ENCODE assay signal across 1 cellular context in genomic region chr19:7214329-7215089, GRCh38.
A peak's percentile ranks its signal among the peaks of the same experiment; 100 is the strongest.
TF ChIP-seq lines count a peak whose summit lies in the region.

No MANE protein-coding gene starts in this region.

TF ChIP-seq in HepG2, 621 proteins besides CTCF, POLR2A, EP300 and RAD21 (continued from another document and continues in another):
- no peak for TF ChIP-seq ZBTB4 (CRISPR knock-in tag; IDR thresholded peaks at IDR 0.05; ENCODE audit: borderline replicate concordance)
- peak; percentile 51; the same call in 1 of the 2 replicates for TF ChIP-seq MYPOP (CRISPR knock-in tag; IDR thresholded peaks at IDR 0.05)
- TF ChIP-seq ZNF687 (CRISPR knock-in tag; IDR thresholded peaks at IDR 0.05) = no peak
- peak; percentile 63 for TF ChIP-seq HOMEZ (CRISPR knock-in tag; IDR thresholded peaks at IDR 0.05; ENCODE audit: low read depth)
- no peak for TF ChIP-seq ZNF616 (CRISPR knock-in tag; IDR thresholded peaks at IDR 0.05; ENCODE audit: low read depth)
- no peak for TF ChIP-seq MTA1 (CRISPR knock-in tag; IDR thresholded peaks at IDR 0.05; ENCODE audit: borderline replicate concordance)
- TF ChIP-seq FOXP1 (IDR thresholded peaks at IDR 0.05) = no peak
- TF ChIP-seq FOXP1 (CRISPR knock-in tag; IDR thresholded peaks at IDR 0.05) = peak; percentile 71
- 0 out of 2 replicates have a peak, but pooled peaks have one; percentile 28 for TF ChIP-seq GFI1 (CRISPR knock-in tag; IDR thresholded peaks at IDR 0.05; ENCODE audit: borderline replicate concordance)
- no peak for TF ChIP-seq ZNF891 (CRISPR knock-in tag; IDR thresholded peaks at IDR 0.05)
- peak; percentile 94 for TF ChIP-seq FOXA3 (CRISPR knock-in tag; IDR thresholded peaks at IDR 0.05)
- no peak for TF ChIP-seq SMYD3 (CRISPR knock-in tag; IDR thresholded peaks at IDR 0.05)
- no peak for TF ChIP-seq ARID3A (IDR thresholded peaks at IDR 0.05; ENCODE audit: low read depth, low read length)
- no peak for TF ChIP-seq ZNF230 (CRISPR knock-in tag; IDR thresholded peaks at IDR 0.05)
- TF ChIP-seq RFX5 (IDR thresholded peaks at IDR 0.05; ENCODE audit: low read depth, low read length) = no peak
- 0 out of 2 replicates have a peak, but pooled peaks have one; percentile 2 for TF ChIP-seq ZNF709 (CRISPR knock-in tag; IDR thresholded peaks at IDR 0.05)
- TF ChIP-seq RFXAP (CRISPR knock-in tag; IDR thresholded peaks at IDR 0.05; ENCODE audit: borderline replicate concordance) = no peak
- TF ChIP-seq TCF7 (IDR thresholded peaks at IDR 0.05; ENCODE audit: low read depth) = peak; percentile 67
- peak; percentile 32 for TF ChIP-seq ZFY (CRISPR knock-in tag; IDR thresholded peaks at IDR 0.05)
- peak; percentile 72 for TF ChIP-seq MIXL1 (CRISPR knock-in tag; IDR thresholded peaks at IDR 0.05)
- TF ChIP-seq MBNL3 (CRISPR knock-in tag; conservative IDR thresholded peaks at IDR 0.05) = no peak
- TF ChIP-seq ZBTB34 (CRISPR knock-in tag; IDR thresholded peaks at IDR 0.05) = no peak
- no peak for TF ChIP-seq ZNF563 (CRISPR knock-in tag; IDR thresholded peaks at IDR 0.05)
- TF ChIP-seq ZNF766 (CRISPR knock-in tag; IDR thresholded peaks at IDR 0.05; ENCODE audit: borderline replicate concordance) = 0 out of 2 replicates have a peak, but pooled peaks have one; percentile 35
- TF ChIP-seq ARID5B (CRISPR knock-in tag; IDR thresholded peaks at IDR 0.05) = peak; percentile 95
- TF ChIP-seq PLSCR1 (CRISPR knock-in tag; IDR thresholded peaks at IDR 0.05; ENCODE audit: borderline replicate concordance) = no peak
- TF ChIP-seq ZFP62 (CRISPR knock-in tag; IDR thresholded peaks at IDR 0.05) = no peak
- peak in 1 of 2 experiments; percentile 25; a peak in 1 of 4 replicates for TF ChIP-seq HMGXB4 (CRISPR knock-in tag; IDR thresholded peaks at IDR 0.05; ENCODE audit: borderline replicate concordance in 1 of 2, low read depth in 1 of 2)
- no peak for TF ChIP-seq YEATS2 (CRISPR knock-in tag; IDR thresholded peaks at IDR 0.05; ENCODE audit: borderline replicate concordance)
- TF ChIP-seq GLMP (CRISPR knock-in tag; IDR thresholded peaks at IDR 0.05; ENCODE audit: borderline replicate concordance) = no peak
